ENCODE assay signal across 5 cellular contexts in the genomic region with DNA sequence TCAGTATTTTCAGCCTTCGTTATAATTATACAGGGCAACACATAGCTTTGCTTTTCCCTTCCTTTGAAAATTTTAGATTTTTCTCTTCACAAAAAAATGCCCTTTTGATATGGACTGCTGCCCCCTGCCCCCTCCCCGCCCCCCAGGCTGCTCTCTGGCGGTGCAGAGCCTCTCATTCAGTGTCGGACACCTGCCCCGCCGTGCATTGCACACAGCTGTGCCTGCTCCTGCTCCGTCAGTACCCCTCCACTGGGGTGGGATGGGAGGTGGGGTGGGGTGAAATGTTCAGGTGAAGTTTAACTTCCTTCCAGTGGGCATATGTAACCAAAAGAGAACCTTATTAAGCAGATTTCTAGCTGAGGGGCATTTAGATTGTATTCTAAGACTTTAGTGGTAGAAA.
"Had no signal": no experiment of that assay in that cellular context is flagged by ENCODE, and none has a peak within 500 bp of the region (broad histone marks: within the 10 kb centered on the region; RNA-seq: fewer than 3 reads in every experiment).

No MANE protein-coding gene starts in this region.

- DNase-seq: IMR-90, KBM-7, KG1 had no signal

- H3K27ac ChIP-seq: HL-60 had no signal

- H3K4me3 ChIP-seq: K562 had no signal
